ENCODE assay signal across 8 cellular contexts in the genomic region with DNA sequence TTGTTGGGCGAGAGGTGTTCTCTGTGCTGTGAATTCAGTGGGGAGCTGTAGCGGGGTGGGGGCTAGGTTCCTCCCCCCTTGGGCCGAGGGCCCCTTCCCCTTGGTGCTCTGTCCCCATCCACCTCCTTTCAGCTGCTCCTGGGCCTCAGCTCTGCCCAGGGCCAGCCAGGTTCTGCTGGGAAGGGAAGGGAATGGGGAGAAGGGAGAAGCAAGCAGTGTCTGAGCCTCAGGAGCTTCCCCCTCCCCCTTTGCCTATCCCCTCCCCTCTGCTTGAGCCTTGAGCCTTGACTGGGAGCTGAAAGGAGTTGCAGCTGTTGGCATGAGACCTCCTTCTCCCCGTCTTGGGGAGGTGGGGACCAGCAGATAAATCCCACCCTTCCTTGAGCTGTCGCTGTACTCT. TPM values are rescaled to one million over a fixed set of nuclear protein-coding genes. Genes with fewer than 3 reads are reported as not detected.
DNase-seq lines count a peak whose midpoint lies in the region; ATAC-seq and TF ChIP-seq lines count a peak whose summit lies in the region.

No MANE protein-coding gene starts in this region.

- H2AFZ ChIP-seq in IMR-90 (replicated peaks; ENCODE audit: low read length, poor library complexity), result peak overlapping the region; percentile 98

- peak overlapping the region; percentile 97 for H4K91ac ChIP-seq in IMR-90 (ENCODE audit: insufficient read depth, low read depth, low read length)

- peak overlapping the region; percentile 99 for H3K4ac ChIP-seq in IMR-90 (ENCODE audit: low read depth, low read length)

- WGBS in IMR-90 (ENCODE audit: extremely low coverage in 2 of 2, insufficient read length in 1 of 2), 2 experiments, result no CpG with 5 or more reads among the region's 5 CpGs
- WGBS in body of pancreas, 2 donors, result 47 to 50% methylated on average over 5 of the region's 5 CpGs
- 40 to 50% methylated on average over 5 of the region's 5 CpGs for WGBS in aorta, 2 donors

- peak overlapping the region; percentile 97 for H2AK9ac ChIP-seq in IMR-90 (replicated peaks; ENCODE audit: low read depth, low read length, poor library complexity)

- ATAC-seq in IMR-90 (ENCODE audit: low read depth), result peak; percentile 32
- ATAC-seq in body of pancreas, result peak; percentile 20
- ATAC-seq in lower lobe of right lung, result peak; percentile 4 to 10
- peak; percentile 4 for ATAC-seq in aorta (ENCODE audit: low FRiP score)
- no peak for ATAC-seq in HG02840 (IDR thresholded peaks at IDR 0.05; ENCODE audit: low FRiP score, unreplicated experiment)
- no peak for ATAC-seq in GM21360 (IDR thresholded peaks at IDR 0.05; ENCODE audit: unreplicated experiment)

- H3K14ac ChIP-seq in IMR-90 (replicated peaks; ENCODE audit: low read depth, low read length), result peak overlapping the region; percentile 98; the same call in 1 of the 2 replicates

- peaks cover 12% of the 10 kb centered on the region for H4K20me1 ChIP-seq in IMR-90 (ENCODE audit: insufficient read depth, low read length)

- H3K9me3 ChIP-seq in IMR-90 (ENCODE audit: control insufficient read depth, insufficient read depth, low read length), result no peaks in the 10 kb centered on the region
- H3K9me3 ChIP-seq in body of pancreas, result no peaks in the 10 kb centered on the region
- H3K9me3 ChIP-seq in lower lobe of right lung, result no peaks in the 10 kb centered on the region
- H3K9me3 ChIP-seq in aorta (ENCODE audit: control insufficient read depth, low read length), result no peaks in the 10 kb centered on the region

- H3K18ac ChIP-seq in IMR-90 (ENCODE audit: low read depth, low read length), result no peak overlapping the region

- peaks cover 24 to 76% of the 10 kb centered on the region in 2 experiments for H3K79me1 ChIP-seq in IMR-90 (ENCODE audit: low read depth in 1 of 2, low read length in 2 of 2)

- dilution Hi-C loops in IMR-90 (cut with HindIII; ENCODE audit: low sequenced_read_pairs, unreplicated experiment), result no loop called here

- DNase-seq in AG08396 (ENCODE audit: low spot score) (peak; percentile 28), IMR-90 (no peak), body of pancreas (no peak), lower lobe of right lung (no peak), aorta (no peak)
- no peak for DNase-seq in stimulated activated CD4-positive, alpha-beta T cell treated with anti-CD3 and anti-CD28 coated beads, Interleukin-12 subunit alpha, Interleukin-12 subunit beta, amount 100 ng/mL, for 4 hours

- H3K56ac ChIP-seq in IMR-90 (ENCODE audit: extremely low read depth, insufficient read depth, low read length), result no peak overlapping the region

- peak overlapping the region; percentile 88 to 99 for H4K8ac ChIP-seq in IMR-90 (ENCODE audit: low read depth in 2 of 2, low read length in 2 of 2)

- peak overlapping the region; percentile 59 for H2AK5ac ChIP-seq in IMR-90 (ENCODE audit: low read depth, low read length)

- H3K4me1 ChIP-seq in IMR-90 (ENCODE audit: control insufficient read depth, insufficient read depth, low read length) (peaks cover 12% of the 10 kb centered on the region), body of pancreas (peaks cover 52% of the 10 kb centered on the region), lower lobe of right lung (peaks cover 39% of the 10 kb centered on the region), aorta (ENCODE audit: control insufficient read depth in 1 of 2, insufficient read depth in 2 of 2, low read length in 2 of 2) (no peaks in the 10 kb centered on the region)

- peak overlapping the region; percentile 74; the same call in 1 of the 2 replicates for H2BK120ac ChIP-seq in IMR-90 (ENCODE audit: low read depth, low read length)

- H3K27ac ChIP-seq in IMR-90 (ENCODE audit: insufficient read depth, low read length) (peak overlapping the region; percentile 86), body of pancreas (peak overlapping the region; percentile 71 to 86 (median 80)), lower lobe of right lung (peak overlapping the region; percentile 89), aorta (ENCODE audit: low read depth in 1 of 2, low read length in 2 of 2) (peak overlapping the region in 1 of 2 donors; percentile 66)

- intact Hi-C loops in IMR-90 (cut with micrococcal nuclease), result no loop called here
- intact Hi-C loops in body of pancreas (cut with DNase I), result no loop called here
- intact Hi-C loops in lower lobe of right lung (cut with DNase I), result no loop called here
- intact Hi-C loops in aorta (cut with DNase I), result no loop called here

- no peak overlapping the region for H2BK15ac ChIP-seq in IMR-90 (ENCODE audit: low read depth, low read length)

- no peak overlapping the region for H2BK20ac ChIP-seq in IMR-90 (ENCODE audit: low read depth, low read length)

- POLR2A ChIA-PET in IMR-90 (lab: Charles Lee; ENCODE audit: unreplicated experiment), result interaction anchor here (0.6 kb wide), 3 partner anchors 39 to 248 kb away, joined by 3 read pairs; a partner anchor contains a TSS

- H3K27me3 ChIP-seq in IMR-90 (ENCODE audit: control insufficient read depth, insufficient read depth, low read length), result no peaks in the 10 kb centered on the region
- no peaks in the 10 kb centered on the region for H3K27me3 ChIP-seq in body of pancreas
- H3K27me3 ChIP-seq in lower lobe of right lung (ENCODE audit: low read depth), result no peaks in the 10 kb centered on the region
- H3K27me3 ChIP-seq in aorta (ENCODE audit: control insufficient read depth in 1 of 2, insufficient read depth in 2 of 2, low read length in 1 of 2), result no peaks in the 10 kb centered on the region

- H3K23ac ChIP-seq in IMR-90 (ENCODE audit: low read depth, low read length), result peak overlapping the region; percentile 94

- peak overlapping the region; percentile 83 for H2BK5ac ChIP-seq in IMR-90 (ENCODE audit: low read depth, low read length, poor library complexity, severe bottlenecking)

- no peak for TF ChIP-seq POLR2A in IMR-90 (IDR thresholded peaks at IDR 0.05; ENCODE audit: low read depth, low read length)
- TF ChIP-seq POLR2A in body of pancreas (IDR thresholded peaks at IDR 0.05), result no peak

- no peak for TF ChIP-seq RAD21 in IMR-90 (IDR thresholded peaks at IDR 0.05; ENCODE audit: low read length)

- H3K9ac ChIP-seq in IMR-90 (ENCODE audit: low read depth, low read length), result peak overlapping the region; percentile 78

- in situ Hi-C loops in IMR-90 (cut with MboI; ENCODE audit: low sequenced_read_pairs), result no loop called here

- H3K9me1 ChIP-seq in IMR-90 (ENCODE audit: insufficient read depth, low read length), result peaks cover 4% of the 10 kb centered on the region; the same call in 1 of the 2 replicates

- CTCF ChIA-PET in IMR-90 (lab: Yijun Ruan, JAX), result no interaction called here

- peak overlapping the region; percentile 55 for H4K5ac ChIP-seq in IMR-90 (ENCODE audit: low read depth, low read length)

- H3K4me3 ChIP-seq in IMR-90 (ENCODE audit: insufficient read depth, low read depth, low read length) (no peak overlapping the region), body of pancreas (peak overlapping the region; percentile 75 to 86), lower lobe of right lung (peak overlapping the region; percentile 99), aorta (ENCODE audit: low read length in 2 of 2) (no peak overlapping the region)

- no TSS peak for BruUV-seq in IMR-90 (replicated peaks; lab: Mats Ljungman, UMichigan)

- peaks cover 42% of the 10 kb centered on the region for H3K36me3 ChIP-seq in IMR-90 (ENCODE audit: control insufficient read depth, insufficient read depth, low read length)
- H3K36me3 ChIP-seq in body of pancreas (replicated peaks in 1 of 2; ENCODE audit: insufficient read depth in 1 of 2, low read depth in 2 of 2), result peaks cover 0 to 6% of the 10 kb centered on the region in 2 donors
- H3K36me3 ChIP-seq in lower lobe of right lung, result peaks cover 50% of the 10 kb centered on the region
- H3K36me3 ChIP-seq in aorta (ENCODE audit: control insufficient read depth in 1 of 2, insufficient read depth in 2 of 2, low read length in 1 of 2), result no peaks in the 10 kb centered on the region

- TF ChIP-seq CTCF in IMR-90 (conservative IDR thresholded peaks at IDR 0.05; ENCODE audit: low read depth, low read length), result no peak
- TF ChIP-seq CTCF in body of pancreas (IDR thresholded peaks at IDR 0.05), result no peak
- TF ChIP-seq CTCF in lower lobe of right lung (IDR thresholded peaks at IDR 0.05), result no peak

- H3K4me2 ChIP-seq in IMR-90 (ENCODE audit: low read depth, low read length), result peak overlapping the region; percentile 97; the same call in 1 of the 2 replicates

RNA-seq across cellular contexts. Expression of a gene that starts 0.6 kb away (rescaled TPM):
- 106 and 114 TPM in 2 replicates for total RNA-seq in IMR-90 (2012; rRNA removed)
- polyA plus RNA-seq in IMR-90 (2012; rRNA removed), result 54.3 and 55.1 TPM in 2 replicates
- polyA plus RNA-seq in IMR-90 (2012; cell fraction: cytosol; rRNA removed), result 19.9 and 32.2 TPM in 2 replicates
- polyA plus RNA-seq in IMR-90 (2012; cell fraction: nucleus; rRNA removed; ENCODE audit: low replicate concordance), result 8.8 and 25.5 TPM in 2 replicates
- 10 to 100 TPM; 28.3 to 29.7 TPM for total RNA-seq in body of pancreas
- 35.3 TPM for total RNA-seq in lower lobe of right lung
- 10 to 100 TPM; 36.7 to 41.1 TPM for total RNA-seq in aorta
- polyA plus RNA-seq in aorta, result 10 to 100 TPM; 29.6 to 40.5 TPM

RNA-seq across cellular contexts. Expression of a gene that starts 6.8 kb away (rescaled TPM):
- total RNA-seq in IMR-90 (2012; rRNA removed), result 69.7 and 76.0 TPM in 2 replicates
- 50.5 and 57.1 TPM in 2 replicates for polyA plus RNA-seq in IMR-90 (2012; rRNA removed)
- 74.5 and 99.9 TPM in 2 replicates for polyA plus RNA-seq in IMR-90 (2012; cell fraction: cytosol; rRNA removed)
- 75.1 and 110 TPM in 2 replicates for polyA plus RNA-seq in IMR-90 (2012; cell fraction: nucleus; rRNA removed; ENCODE audit: low replicate concordance)
- total RNA-seq in body of pancreas, result 10 to 100 TPM; 29.7 to 44.6 TPM
- 59.3 TPM for total RNA-seq in lower lobe of right lung
- 10 to 100 TPM; 55.7 to 61.7 TPM for total RNA-seq in aorta
- polyA plus RNA-seq in aorta, result 10 to 100 TPM; 74.6 to 95.9 TPM

RNA-seq across cellular contexts. Expression of a gene that starts 7.1 kb away (rescaled TPM):
- 116 and 119 TPM in 2 replicates for total RNA-seq in IMR-90 (2012; rRNA removed)
- 126 TPM in 2 replicates for polyA plus RNA-seq in IMR-90 (2012; rRNA removed)
- polyA plus RNA-seq in IMR-90 (2012; cell fraction: cytosol; rRNA removed), result 87.6 and 134 TPM in 2 replicates
- 16.7 and 30.2 TPM in 2 replicates for polyA plus RNA-seq in IMR-90 (2012; cell fraction: nucleus; rRNA removed; ENCODE audit: low replicate concordance)
- total RNA-seq in body of pancreas, result 10 to 100 TPM; 17.5 to 32.9 TPM
- 44.8 TPM for total RNA-seq in lower lobe of right lung
- total RNA-seq in aorta, result 10 to 100 TPM; 44.5 to 44.6 TPM
- polyA plus RNA-seq in aorta, result 100 to 1,000 TPM in 1 of 2 donors, 10 to 100 TPM in 1; 93.5 to 110 TPM

RNA-seq across cellular contexts. Expression of a gene that starts 32.8 kb away (rescaled TPM):
- 33.3 and 39.3 TPM in 2 replicates for total RNA-seq in IMR-90 (2012; rRNA removed)
- 38.0 and 39.9 TPM in 2 replicates for polyA plus RNA-seq in IMR-90 (2012; rRNA removed)
- 21.6 and 30.2 TPM in 2 replicates for polyA plus RNA-seq in IMR-90 (2012; cell fraction: cytosol; rRNA removed)
- polyA plus RNA-seq in IMR-90 (2012; cell fraction: nucleus; rRNA removed; ENCODE audit: low replicate concordance), result 102 and 140 TPM in 2 replicates
- 10 to 100 TPM; 16.3 to 24.4 TPM for total RNA-seq in body of pancreas
- total RNA-seq in lower lobe of right lung, result 16.1 TPM
- total RNA-seq in aorta, result 10 to 100 TPM; 11.0 to 17.5 TPM
- polyA plus RNA-seq in aorta, result 10 to 100 TPM in 1 of 2 donors, 1 to 10 TPM in 1; 3.3 to 14.9 TPM

RNA-seq across cellular contexts. Expression of a gene that starts 36.5 kb away (rescaled TPM):
- total RNA-seq in IMR-90 (2012; rRNA removed) (60.5 and 68.8 TPM in 2 replicates), body of pancreas (10 to 100 TPM in 1 of 2 donors, 1 to 10 TPM in 1; 8.2 to 13.5 TPM), lower lobe of right lung (24.5 TPM), aorta (10 to 100 TPM; 22.9 to 31.7 TPM)
- polyA plus RNA-seq in IMR-90 (2012; rRNA removed) (50.6 and 55.6 TPM in 2 replicates), aorta (10 to 100 TPM; 20.3 to 31.5 TPM)
- polyA plus RNA-seq in IMR-90 (2012; cell fraction: cytosol; rRNA removed), result 31.1 and 55.2 TPM in 2 replicates
- polyA plus RNA-seq in IMR-90 (2012; cell fraction: nucleus; rRNA removed; ENCODE audit: low replicate concordance), result 41.4 and 53.9 TPM in 2 replicates

Comparison
In these comparisons a context has a peak if more than half of its experiments do, and no peak if none do; other contexts are left out.
1. ATAC-seq: peak in IMR-90 (single experiment), body of pancreas (single experiment), lower lobe of right lung (2 of 2) and aorta (single experiment); none in HG02840 (single experiment) and GM21360 (single experiment).
2. H3K4me3 ChIP-seq: peak in body of pancreas (2 of 2) and lower lobe of right lung (single experiment); none in IMR-90 (single experiment) and aorta (0 of 2).